ENCODE assay signal across 21 cellular contexts in the genomic region with DNA sequence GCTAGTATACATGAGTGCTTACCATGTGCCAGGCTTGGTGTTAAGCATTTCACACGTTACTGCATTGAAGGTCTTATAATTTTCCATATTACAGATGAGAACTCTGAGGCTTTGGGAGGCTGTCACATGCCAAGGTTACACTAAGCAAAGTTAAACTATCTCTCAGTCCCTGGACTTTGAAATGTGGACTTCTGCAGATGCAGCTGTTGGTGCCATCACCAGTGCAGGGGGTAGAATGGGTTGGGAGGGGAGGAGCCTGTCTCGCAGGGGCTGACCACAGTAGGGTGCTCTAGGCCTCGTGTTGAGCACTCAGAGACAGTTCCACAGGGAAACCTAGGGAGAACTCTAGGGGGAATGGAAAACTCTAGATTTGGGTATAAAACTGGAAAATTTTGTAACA.
A peak's percentile ranks its signal among the peaks of the same experiment; 100 is the strongest.
DNase-seq lines count a peak whose midpoint lies in the region; ATAC-seq, FAIRE-seq and TF ChIP-seq lines count a peak whose summit lies in the region.
"Had no signal": no experiment of that assay in that cellular context is flagged by ENCODE, and none has a peak within 500 bp of the region (broad histone marks: within the 10 kb centered on the region; RNA-seq: fewer than 3 reads in every experiment).

No MANE protein-coding gene starts in this region.

- H3K36me3 Mint-ChIP-seq in CD8-positive, alpha-beta T cell = peaks cover 48% of the 10 kb centered on the region

- TF ChIP-seq EP300 in SK-N-SH (IDR thresholded peaks at IDR 0.05; ENCODE audit: borderline replicate concordance in 1 of 2, low read depth in 1 of 2, low read length in 1 of 2) = no peak

- H3K27me3 Mint-ChIP-seq in CD8-positive, alpha-beta T cell (ENCODE audit: low read depth) = no peaks in the 10 kb centered on the region
- H3K27me3 Mint-ChIP-seq: naive thymus-derived CD8-positive, alpha-beta T cell had no signal

- 90% methylated on average over 3 of the region's 3 CpGs for WGBS in SK-N-SH (ENCODE audit: low lambda C conversion rate)

- CTCF ChIA-PET in CD8-positive, alpha-beta T cell (lab: Charles Lee) = no interaction called here
- CTCF ChIA-PET in SK-N-SH (lab: Yijun Ruan, JAX) = no interaction called here

- TF ChIP-seq RAD21 in SK-N-SH (IDR thresholded peaks at IDR 0.05; ENCODE audit: low read length) = peak; percentile 6; the same call in 1 of the 2 replicates

- POLR2A ChIA-PET in CD8-positive, alpha-beta T cell (lab: Charles Lee) = no interaction called here
- POLR2A ChIA-PET in SK-N-SH (lab: Yijun Ruan, JAX) = no interaction called here

- H3K4me1 ChIP-seq in CD8-positive, alpha-beta T cell (ENCODE audit: insufficient read depth, low read length) = no peaks in the 10 kb centered on the region
- H3K4me1 ChIP-seq in SK-N-SH (ENCODE audit: control insufficient read depth in 1 of 2, insufficient read depth in 2 of 2, low read depth in 1 of 2, low read length in 1 of 2) (peaks cover 4 to 27% of the 10 kb centered on the region in 2 experiments; a peak in 3 of 4 replicates), left ventricle myocardium inferior (peaks cover 39% of the 10 kb centered on the region), muscle layer of duodenum (ENCODE audit: control insufficient read depth in 1 of 2, insufficient read depth in 2 of 2, low read length in 2 of 2) (peaks cover 15 to 19% of the 10 kb centered on the region in 2 donors)
- H3K4me1 ChIP-seq: BLaER1 treated with 17β-estradiol and CSF1 and Interleukin-3, amounts not matched to agents 10 nM and 100 nM had no signal

- H3K27ac ChIP-seq in CD8-positive, alpha-beta T cell (ENCODE audit: low read depth, low read length) = no peak overlapping the region
- H3K27ac ChIP-seq in SK-N-SH (ENCODE audit: low read depth in 2 of 2, low read length in 1 of 2) = peak overlapping the region in 1 of 2 experiments; percentile 68; a peak in 1 of 4 replicates
- peak overlapping the region; percentile 86 for H3K27ac ChIP-seq in left ventricle myocardium inferior (replicated peaks)
- H3K27ac ChIP-seq in muscle layer of duodenum (ENCODE audit: low read length) = peak overlapping the region; percentile 56
- H3K27ac ChIP-seq: BLaER1 treated with 17β-estradiol and CSF1 and Interleukin-3, amounts not matched to agents 10 nM and 100 nM had no signal

- H3K36me3 ChIP-seq in CD8-positive, alpha-beta T cell (ENCODE audit: insufficient read depth, low read length) = no peaks in the 10 kb centered on the region
- H3K36me3 ChIP-seq in SK-N-SH (replicated peaks in 1 of 2; ENCODE audit: control insufficient read depth in 1 of 2, insufficient read depth in 2 of 2, low read length in 1 of 2) (peaks cover 2 to 15% of the 10 kb centered on the region in 2 experiments), left ventricle myocardium inferior (peaks cover 15% of the 10 kb centered on the region), muscle layer of duodenum (ENCODE audit: control insufficient read depth in 1 of 2, insufficient read depth in 2 of 2, low read length in 2 of 2) (peaks cover 0 to 5% of the 10 kb centered on the region in 2 donors)

- no peaks in the 10 kb centered on the region for H3K9me3 ChIP-seq in CD8-positive, alpha-beta T cell (ENCODE audit: low read length)
- H3K9me3 ChIP-seq in SK-N-SH (no peaks in the 10 kb centered on the region), left ventricle myocardium inferior (replicated peaks) (no peaks in the 10 kb centered on the region), muscle layer of duodenum (ENCODE audit: control insufficient read depth in 1 of 2, low read length in 2 of 2) (no peaks in the 10 kb centered on the region)
- H3K9me3 ChIP-seq: BLaER1 treated with 17β-estradiol and CSF1 and Interleukin-3, amounts not matched to agents 10 nM and 100 nM; spleen had no signal

- no peak overlapping the region for H3K4me3 Mint-ChIP-seq in CD8-positive, alpha-beta T cell
- H3K4me3 Mint-ChIP-seq: activated naive CD4-positive, alpha-beta T cell treated with anti-CD3 and anti-CD28 coated beads for 36 hours; naive thymus-derived CD8-positive, alpha-beta T cell had no signal

- no peak for DNase-seq in CD8-positive, alpha-beta T cell
- DNase-seq in SK-N-SH = no peak
- DNase-seq in left ventricle myocardium inferior = no peak
- DNase-seq in urothelium cell line (ENCODE audit: low spot score) = no peak
- DNase-seq in NCI-H1930 (lab: John Stamatoyannopoulos, UW) = no peak
- DNase-seq in NCI-H187 (lab: John Stamatoyannopoulos, UW) = no peak
- DNase-seq: activated CD4-positive, alpha-beta T cell treated with anti-CD3 and anti-CD28 coated beads, Interleukin-2, amount 50 U/mL, for 1 hour; activated naive CD4-positive, alpha-beta T cell treated with anti-CD3 and anti-CD28 coated beads for 36 hours; cortex of kidney; naive thymus-derived CD8-positive, alpha-beta T cell; NCI-H446 treated with DMSO at 0.1 percent for 48 hours; NK-92 treated with Interleukin-12 subunit alpha and Interleukin-12 subunit beta, amount 100 ng/mL, for 24 hours; posterior cingulate gyrus; spleen; stimulated activated CD8-positive, alpha-beta memory T cell treated with anti-CD3 and anti-CD28 coated beads, Interleukin-4, amount 100 ng/mL, for 48 hours had no signal

- no peak overlapping the region for H2AFZ ChIP-seq in SK-N-SH (ENCODE audit: low read depth)

- no peak for TF ChIP-seq CTCF in CD8-positive, alpha-beta T cell (IDR thresholded peaks at IDR 0.05)
- TF ChIP-seq CTCF in SK-N-SH (IDR thresholded peaks at IDR 0.05) (no peak), left ventricle myocardium inferior (IDR thresholded peaks at IDR 0.05; ENCODE audit: borderline replicate concordance) (no peak)

- intact Hi-C loops in CD8-positive, alpha-beta T cell (cut with DNase I, micrococcal nuclease) = no loop called here
- intact Hi-C loops in left ventricle myocardium inferior (cut with micrococcal nuclease) = no loop called here

- no peak for ATAC-seq in CD8-positive, alpha-beta T cell
- no peak for ATAC-seq in GM21381 (IDR thresholded peaks at IDR 0.05; ENCODE audit: unreplicated experiment)
- ATAC-seq: naive thymus-derived CD8-positive, alpha-beta T cell had no signal

- no peaks in the 10 kb centered on the region for H3K79me2 ChIP-seq in SK-N-SH (ENCODE audit: insufficient read depth)

- H3K4me2 ChIP-seq in SK-N-SH = no peak overlapping the region
- H3K4me2 ChIP-seq: BLaER1 treated with 17β-estradiol and CSF1 and Interleukin-3, amounts not matched to agents 10 nM and 100 nM had no signal

- FAIRE-seq in urothelium cell line (lab: Jason Lieb, UNC) = no peak
- FAIRE-seq: A204.1, endothelial cell of umbilical vein, G401.6 had no signal

- H3K9me3 Mint-ChIP-seq in CD8-positive, alpha-beta T cell = no peaks in the 10 kb centered on the region
- H3K9me3 Mint-ChIP-seq: activated naive CD4-positive, alpha-beta T cell treated with anti-CD3 and anti-CD28 coated beads for 36 hours had no signal

- H3K27me3 ChIP-seq in CD8-positive, alpha-beta T cell (ENCODE audit: insufficient read depth, low read length) = no peaks in the 10 kb centered on the region
- H3K27me3 ChIP-seq in SK-N-SH (ENCODE audit: insufficient read depth) (no peaks in the 10 kb centered on the region), left ventricle myocardium inferior (ENCODE audit: low read depth) (no peaks in the 10 kb centered on the region), muscle layer of duodenum (ENCODE audit: low read depth, low read length) (no peaks in the 10 kb centered on the region)
- H3K27me3 ChIP-seq: BLaER1 treated with 17β-estradiol and CSF1 and Interleukin-3, amounts not matched to agents 10 nM and 100 nM; spleen had no signal

- H3F3A ChIP-seq in SK-N-SH (replicated peaks; ENCODE audit: insufficient read depth) = peaks cover 19% of the 10 kb centered on the region

- no peaks in the 10 kb centered on the region; the same call in 1 of the 2 replicates for H4K20me1 ChIP-seq in SK-N-SH (ENCODE audit: insufficient read depth)

- peak overlapping the region; percentile 11 for H3K27ac Mint-ChIP-seq in CD8-positive, alpha-beta T cell
- H3K27ac Mint-ChIP-seq: activated naive CD4-positive, alpha-beta T cell treated with anti-CD3 and anti-CD28 coated beads for 36 hours had no signal

- H3K9me2 ChIP-seq in SK-N-SH = no peaks in the 10 kb centered on the region

- no peak overlapping the region for H3K4me3 ChIP-seq in CD8-positive, alpha-beta T cell (ENCODE audit: low read depth, low read length)
- no peak overlapping the region for H3K4me3 ChIP-seq in SK-N-SH (ENCODE audit: low read depth in 2 of 2, low read length in 1 of 2)
- no peak overlapping the region for H3K4me3 ChIP-seq in left ventricle myocardium inferior
- H3K4me3 ChIP-seq in muscle layer of duodenum (ENCODE audit: low read depth in 1 of 2, low read length in 2 of 2) = no peak overlapping the region
- H3K4me3 ChIP-seq: BLaER1 treated with 17β-estradiol and CSF1 and Interleukin-3, amounts not matched to agents 10 nM and 100 nM; spleen had no signal

- H3K9ac ChIP-seq in SK-N-SH = no peak overlapping the region
- H3K9ac ChIP-seq: BLaER1 treated with 17β-estradiol and CSF1 and Interleukin-3, amounts not matched to agents 10 nM and 100 nM had no signal

- no peaks in the 10 kb centered on the region for H3K4me1 Mint-ChIP-seq in CD8-positive, alpha-beta T cell (ENCODE audit: low read depth)

TF ChIP-seq in SK-N-SH, 30 proteins besides CTCF, POLR2A, EP300 and RAD21:
- no peak for TF ChIP-seq RXRA (IDR thresholded peaks at IDR 0.05; ENCODE audit: borderline replicate concordance, low read depth)
- no peak for TF ChIP-seq POLR2AphosphoS5 (IDR thresholded peaks at IDR 0.05; ENCODE audit: low read depth, low read length)
- TF ChIP-seq EZH2phosphoT487 (IDR thresholded peaks at IDR 0.05; ENCODE audit: borderline replicate concordance, low read depth) = no peak
- TF ChIP-seq, protein P1, sequence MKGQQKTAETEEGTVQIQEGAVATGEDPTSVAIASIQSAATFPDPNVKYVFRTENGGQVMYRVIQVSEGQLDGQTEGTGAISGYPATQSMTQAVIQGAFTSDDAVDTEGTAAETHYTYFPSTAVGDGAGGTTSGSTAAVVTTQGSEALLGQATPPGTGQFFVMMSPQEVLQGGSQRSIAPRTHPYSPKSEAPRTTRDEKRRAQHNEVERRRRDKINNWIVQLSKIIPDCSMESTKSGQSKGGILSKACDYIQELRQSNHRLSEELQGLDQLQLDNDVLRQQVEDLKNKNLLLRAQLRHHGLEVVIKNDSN (IDR thresholded peaks at IDR 0.05; ENCODE audit: borderline replicate concordance, low read depth) = no peak
- no peak for TF ChIP-seq RCOR1 (IDR thresholded peaks at IDR 0.05; ENCODE audit: low read length)
- TF ChIP-seq TEAD4 (IDR thresholded peaks at IDR 0.05; ENCODE audit: borderline replicate concordance, insufficient read depth) = no peak
- no peak for TF ChIP-seq MXI1 (IDR thresholded peaks at IDR 0.05; ENCODE audit: low read depth, low read length)
- no peak for TF ChIP-seq GABPA (IDR thresholded peaks at IDR 0.05; ENCODE audit: low read depth)
- TF ChIP-seq NFIC (IDR thresholded peaks at IDR 0.05; ENCODE audit: borderline replicate concordance) = no peak
- no peak for TF ChIP-seq TCF12 (IDR thresholded peaks at IDR 0.05)
